ENCODE assay signal across 1 cellular context in genomic region chr20:49695830-49696229, GRCh38.
TF ChIP-seq lines count a peak whose summit lies in the region.

No MANE protein-coding gene starts in this region.

TF ChIP-seq in HepG2, 621 proteins besides CTCF, POLR2A, EP300 and RAD21 (continued from another document and continues in another):
- TF ChIP-seq RERE (CRISPR knock-in tag; IDR thresholded peaks at IDR 0.05; ENCODE audit: low read depth) (no peak), HOXD1 (CRISPR knock-in tag; IDR thresholded peaks at IDR 0.05) (peak; percentile 99), ZNF841 (CRISPR knock-in tag; IDR thresholded peaks at IDR 0.05; ENCODE audit: borderline replicate concordance) (no peak), ZNF704 (CRISPR knock-in tag; IDR thresholded peaks at IDR 0.05; ENCODE audit: borderline replicate concordance) (no peak), ZZZ3 (CRISPR knock-in tag; IDR thresholded peaks at IDR 0.05; ENCODE audit: borderline replicate concordance) (no peak), DMAP1 (CRISPR knock-in tag; IDR thresholded peaks at IDR 0.05) (no peak), ZSCAN25 (CRISPR knock-in tag; IDR thresholded peaks at IDR 0.05) (no peak), ZNF770 (CRISPR knock-in tag; IDR thresholded peaks at IDR 0.05) (no peak), ZNF567 (CRISPR knock-in tag; IDR thresholded peaks at IDR 0.05; ENCODE audit: borderline replicate concordance) (no peak), ZNF574 (CRISPR knock-in tag; IDR thresholded peaks at IDR 0.05) (no peak), SNAPC4 (CRISPR knock-in tag; IDR thresholded peaks at IDR 0.05) (no peak), RBM22 (optimal IDR thresholded peaks at IDR 0.05; ENCODE audit: low read length) (no peak), EZH2 (conservative IDR thresholded peaks at IDR 0.05; ENCODE audit: low read depth, low read length) (no peak), ATM (IDR thresholded peaks at IDR 0.05; ENCODE audit: borderline replicate concordance) (no peak), CREBL2 (CRISPR knock-in tag; IDR thresholded peaks at IDR 0.05; ENCODE audit: borderline replicate concordance) (no peak), HOMEZ (CRISPR knock-in tag; IDR thresholded peaks at IDR 0.05; ENCODE audit: low read depth) (no peak), SP5 (CRISPR knock-in tag; IDR thresholded peaks at IDR 0.05; ENCODE audit: borderline replicate concordance, low read depth) (no peak), RORA (CRISPR knock-in tag; IDR thresholded peaks at IDR 0.05) (no peak), ATAD3A (CRISPR knock-in tag; IDR thresholded peaks at IDR 0.05) (no peak), ZNF230 (CRISPR knock-in tag; IDR thresholded peaks at IDR 0.05) (no peak), ZNF605 (CRISPR knock-in tag; IDR thresholded peaks at IDR 0.05) (no peak), SKIL (CRISPR knock-in tag; IDR thresholded peaks at IDR 0.05; ENCODE audit: borderline replicate concordance) (no peak), PREB (CRISPR knock-in tag; IDR thresholded peaks at IDR 0.05) (no peak), ZNF776 (CRISPR knock-in tag; IDR thresholded peaks at IDR 0.05) (no peak), TRAFD1 (CRISPR knock-in tag; IDR thresholded peaks at IDR 0.05; ENCODE audit: borderline replicate concordance) (no peak), GLMP (CRISPR knock-in tag; IDR thresholded peaks at IDR 0.05; ENCODE audit: borderline replicate concordance) (no peak)
